ENCODE assay signal across 9 cellular contexts in the genomic region with DNA sequence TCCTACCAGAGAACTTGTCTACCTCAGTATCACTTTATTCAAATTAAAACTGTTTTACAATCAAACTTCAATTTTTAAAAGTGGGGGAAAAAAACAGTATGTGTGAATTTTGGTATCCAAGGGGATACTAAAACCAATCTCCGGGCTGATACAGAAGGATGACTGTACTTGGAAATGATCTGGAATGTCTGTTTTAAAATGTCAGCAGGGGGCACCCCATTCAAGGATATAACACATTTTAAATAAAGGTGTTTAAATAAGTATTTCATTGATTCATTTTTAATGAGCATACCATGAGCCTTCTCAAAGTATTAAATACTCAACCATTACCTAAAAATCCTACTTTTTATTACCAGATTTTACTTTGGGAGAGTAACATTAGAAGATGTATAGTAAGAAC.
A peak's percentile ranks its signal among the peaks of the same experiment; 100 is the strongest.
DNase-seq lines count a peak whose midpoint lies in the region; ATAC-seq lines count a peak whose summit lies in the region.
"Had no signal": no experiment of that assay in that cellular context is flagged by ENCODE, and none has a peak within 500 bp of the region (broad histone marks: within the 10 kb centered on the region; RNA-seq: fewer than 3 reads in every experiment).

No MANE protein-coding gene starts in this region.

- intact Hi-C loops in activated CD4-positive, alpha-beta T cell treated with anti-CD3 and anti-CD28 coated beads for 36 hours (cut with DNase I, micrococcal nuclease), result loop anchor here (1.0 to 5.0 kb wide), 4 partner anchors 203 to 297 kb away; no protein-coding TSS in a partner anchor

- no peaks in the 10 kb centered on the region for H3K4me1 Mint-ChIP-seq in activated CD4-positive, alpha-beta T cell treated with anti-CD3 and anti-CD28 coated beads, Interleukin-2, amount 10 ng/mL, durations not matched to agents 7 days and 5 days
- no peaks in the 10 kb centered on the region for H3K4me1 Mint-ChIP-seq in activated CD4-positive, alpha-beta T cell treated with anti-CD3 and anti-CD28 coated beads for 36 hours
- no peaks in the 10 kb centered on the region for H3K4me1 Mint-ChIP-seq in activated CD4-positive, alpha-beta memory T cell treated with anti-CD3 and anti-CD28 coated beads, Interleukin-2, amount 10 ng/mL, durations not matched to agents 7 days and 5 days
- H3K4me1 Mint-ChIP-seq: activated naive CD8-positive, alpha-beta T cell treated with anti-CD3 and anti-CD28 coated beads, Interleukin-2, amount 10 ng/mL, durations not matched to agents 7 days and 5 days had no signal

- H3K4me3 Mint-ChIP-seq in activated CD4-positive, alpha-beta T cell treated with anti-CD3 and anti-CD28 coated beads, Interleukin-2, amount 10 ng/mL, durations not matched to agents 7 days and 5 days, result no peak overlapping the region
- no peak overlapping the region for H3K4me3 Mint-ChIP-seq in activated CD4-positive, alpha-beta T cell treated with anti-CD3 and anti-CD28 coated beads for 36 hours
- H3K4me3 Mint-ChIP-seq in activated CD4-positive, alpha-beta memory T cell treated with anti-CD3 and anti-CD28 coated beads, Interleukin-2, amount 10 ng/mL, durations not matched to agents 7 days and 5 days, result no peak overlapping the region
- H3K4me3 Mint-ChIP-seq: activated naive CD8-positive, alpha-beta T cell treated with anti-CD3 and anti-CD28 coated beads, Interleukin-2, amount 10 ng/mL, durations not matched to agents 7 days and 5 days had no signal

- H3K27me3 Mint-ChIP-seq in activated CD4-positive, alpha-beta T cell treated with anti-CD3 and anti-CD28 coated beads, Interleukin-2, amount 10 ng/mL, durations not matched to agents 7 days and 5 days, result no peaks in the 10 kb centered on the region
- H3K27me3 Mint-ChIP-seq in activated CD4-positive, alpha-beta T cell treated with anti-CD3 and anti-CD28 coated beads for 36 hours, result no peaks in the 10 kb centered on the region
- no peaks in the 10 kb centered on the region for H3K27me3 Mint-ChIP-seq in activated CD4-positive, alpha-beta memory T cell treated with anti-CD3 and anti-CD28 coated beads, Interleukin-2, amount 10 ng/mL, durations not matched to agents 7 days and 5 days
- H3K27me3 Mint-ChIP-seq: activated naive CD8-positive, alpha-beta T cell treated with anti-CD3 and anti-CD28 coated beads, Interleukin-2, amount 10 ng/mL, durations not matched to agents 7 days and 5 days had no signal

- peaks cover 10% of the 10 kb centered on the region for H3K9me3 Mint-ChIP-seq in activated CD4-positive, alpha-beta T cell treated with anti-CD3 and anti-CD28 coated beads, Interleukin-2, amount 10 ng/mL, durations not matched to agents 7 days and 5 days
- H3K9me3 Mint-ChIP-seq in activated CD4-positive, alpha-beta T cell treated with anti-CD3 and anti-CD28 coated beads for 36 hours (ENCODE audit: low read depth), result peaks cover 8% of the 10 kb centered on the region
- H3K9me3 Mint-ChIP-seq in activated CD4-positive, alpha-beta memory T cell treated with anti-CD3 and anti-CD28 coated beads, Interleukin-2, amount 10 ng/mL, durations not matched to agents 7 days and 5 days, result peaks cover 9% of the 10 kb centered on the region

- CTCF ChIA-PET in activated CD4-positive, alpha-beta T cell treated with anti-CD3 and anti-CD28 coated beads, Interleukin-2, amount 10 ng/mL, durations not matched to agents 7 days and 5 days (lab: Charles Lee), result no interaction called here
- CTCF ChIA-PET in activated CD4-positive, alpha-beta T cell treated with anti-CD3 and anti-CD28 coated beads for 36 hours (lab: Charles Lee), result interaction anchor here (0.8 to 1.8 kb wide), 2 partner anchors 226 to 297 kb away, joined by 3 to 9 read pairs; no protein-coding TSS in a partner anchor
- CTCF ChIA-PET in activated CD4-positive, alpha-beta memory T cell treated with anti-CD3 and anti-CD28 coated beads, Interleukin-2, amount 10 ng/mL, durations not matched to agents 7 days and 5 days (lab: Charles Lee), result interaction anchor here (1.0 kb wide), 1 partner anchor 205 kb away, joined by 3 read pairs; no protein-coding TSS in a partner anchor

- H3K36me3 Mint-ChIP-seq in activated CD4-positive, alpha-beta T cell treated with anti-CD3 and anti-CD28 coated beads, Interleukin-2, amount 10 ng/mL, durations not matched to agents 7 days and 5 days (ENCODE audit: low read depth), result peaks cover 24% of the 10 kb centered on the region
- H3K36me3 Mint-ChIP-seq in activated CD4-positive, alpha-beta T cell treated with anti-CD3 and anti-CD28 coated beads for 36 hours (ENCODE audit: low read depth), result peaks cover 16% of the 10 kb centered on the region
- peaks cover 15% of the 10 kb centered on the region for H3K36me3 Mint-ChIP-seq in activated CD4-positive, alpha-beta memory T cell treated with anti-CD3 and anti-CD28 coated beads, Interleukin-2, amount 10 ng/mL, durations not matched to agents 7 days and 5 days (ENCODE audit: low read depth)

- POLR2A ChIA-PET in activated CD4-positive, alpha-beta T cell treated with anti-CD3 and anti-CD28 coated beads, Interleukin-2, amount 10 ng/mL, durations not matched to agents 7 days and 5 days (lab: Charles Lee), result no interaction called here
- POLR2A ChIA-PET in activated CD4-positive, alpha-beta T cell treated with anti-CD3 and anti-CD28 coated beads for 36 hours (lab: Charles Lee), result no interaction called here
- POLR2A ChIA-PET in activated CD4-positive, alpha-beta memory T cell treated with anti-CD3 and anti-CD28 coated beads, Interleukin-2, amount 10 ng/mL, durations not matched to agents 7 days and 5 days (lab: Charles Lee), result no interaction called here

- peak; percentile 19 for DNase-seq in activated CD4-positive, alpha-beta T cell treated with anti-CD3 and anti-CD28 coated beads, Interleukin-2, amount 10 ng/mL, durations not matched to agents 7 days and 5 days
- no peak for DNase-seq in activated CD4-positive, alpha-beta T cell treated with anti-CD3 and anti-CD28 coated beads for 36 hours
- DNase-seq in NAMALWA (ENCODE audit: low spot score), result peak; percentile 51
- peak; percentile 11 for DNase-seq in central memory CD4-positive, alpha-beta T cell
- peak; percentile 58 for DNase-seq in medulla oblongata (ENCODE audit: extremely low spot score)
- no peak for DNase-seq in activated CD4-positive, alpha-beta memory T cell treated with anti-CD3 and anti-CD28 coated beads, Interleukin-2, amount 10 ng/mL, durations not matched to agents 7 days and 5 days
- DNase-seq: activated naive CD8-positive, alpha-beta T cell treated with anti-CD3 and anti-CD28 coated beads, Interleukin-2, amount 10 ng/mL, durations not matched to agents 7 days and 5 days had no signal

- no peak overlapping the region for H3K27ac Mint-ChIP-seq in activated CD4-positive, alpha-beta T cell treated with anti-CD3 and anti-CD28 coated beads, Interleukin-2, amount 10 ng/mL, durations not matched to agents 7 days and 5 days
- H3K27ac Mint-ChIP-seq in activated CD4-positive, alpha-beta T cell treated with anti-CD3 and anti-CD28 coated beads for 36 hours, result no peak overlapping the region
- H3K27ac Mint-ChIP-seq in activated CD4-positive, alpha-beta memory T cell treated with anti-CD3 and anti-CD28 coated beads, Interleukin-2, amount 10 ng/mL, durations not matched to agents 7 days and 5 days, result no peak overlapping the region
- H3K27ac Mint-ChIP-seq: activated naive CD8-positive, alpha-beta T cell treated with anti-CD3 and anti-CD28 coated beads, Interleukin-2, amount 10 ng/mL, durations not matched to agents 7 days and 5 days had no signal

- ATAC-seq in activated CD4-positive, alpha-beta T cell treated with anti-CD3 and anti-CD28 coated beads for 36 hours, result no peak
- no peak for ATAC-seq in HG03196 (IDR thresholded peaks at IDR 0.05; ENCODE audit: unreplicated experiment)
- no peak for ATAC-seq in HG03565 (IDR thresholded peaks at IDR 0.05; ENCODE audit: unreplicated experiment)

Comparison
In these comparisons a context has a peak if more than half of its experiments do, and no peak if none do; other contexts are left out.
1. DNase-seq: peak in activated CD4-positive, alpha-beta T cell treated with anti-CD3 and anti-CD28 coated beads, Interleukin-2, amount 10 ng/mL, durations not matched to agents 7 days and 5 days (single experiment), NAMALWA (single experiment), central memory CD4-positive, alpha-beta T cell (single experiment) and medulla oblongata (single experiment); none in activated CD4-positive, alpha-beta T cell treated with anti-CD3 and anti-CD28 coated beads for 36 hours (single experiment) and activated CD4-positive, alpha-beta memory T cell treated with anti-CD3 and anti-CD28 coated beads, Interleukin-2, amount 10 ng/mL, durations not matched to agents 7 days and 5 days (single experiment).